Comparison of ENCODE assay signal across 10 cellular contexts in the genomic region with DNA sequence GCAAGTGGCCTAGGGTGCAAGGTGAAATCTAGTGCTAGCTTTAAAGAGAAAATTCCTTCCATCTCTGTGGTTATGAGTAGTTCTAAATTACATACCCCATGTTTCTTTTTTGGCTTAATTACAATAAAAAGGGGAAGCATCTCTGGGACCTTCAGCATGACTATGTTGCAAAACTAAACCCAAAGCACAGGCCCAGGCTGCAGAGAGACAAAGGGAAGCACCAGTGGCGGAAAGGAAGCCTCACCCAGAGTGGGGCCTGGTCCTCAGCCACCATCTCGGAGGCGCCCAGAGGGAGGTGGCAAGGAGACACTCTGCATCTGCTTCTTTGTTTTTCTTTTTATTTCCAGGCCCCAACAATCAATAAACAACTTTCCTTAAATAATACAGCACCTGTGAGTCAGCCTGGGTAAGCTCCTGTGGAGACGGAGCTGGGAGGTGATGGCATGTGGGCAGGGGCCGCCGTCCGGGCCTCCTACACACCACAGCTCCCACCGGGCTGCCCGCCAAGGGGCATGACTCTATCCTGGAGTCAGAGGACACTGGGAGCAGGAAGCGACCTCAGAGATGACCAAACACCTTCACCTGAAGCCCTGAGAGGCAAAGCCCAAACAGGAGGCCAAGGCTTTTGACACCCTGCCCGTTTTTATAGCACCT. TPM values are rescaled to one million over a fixed set of nuclear protein-coding genes. Genes with fewer than 3 reads are reported as not detected.
A peak's percentile ranks its signal among the peaks of the same experiment; 100 is the strongest.
DNase-seq lines count a peak whose midpoint lies in the region; ATAC-seq and TF ChIP-seq lines count a peak whose summit lies in the region.
"Had no signal": no experiment of that assay in that cellular context is flagged by ENCODE, and none has a peak within 500 bp of the region (broad histone marks: within the 10 kb centered on the region; RNA-seq: fewer than 3 reads in every experiment).

No MANE protein-coding gene starts in this region.

- POLR2A ChIA-PET in activated CD4-positive, alpha-beta T cell treated with anti-CD3 and anti-CD28 coated beads, Interleukin-2, amount 10 ng/mL, durations not matched to agents 7 days and 5 days (lab: Charles Lee) = no interaction called here

- H3K4me1 Mint-ChIP-seq in activated CD4-positive, alpha-beta T cell treated with anti-CD3 and anti-CD28 coated beads, Interleukin-2, amount 10 ng/mL, durations not matched to agents 7 days and 5 days = peaks cover 84% of the 10 kb centered on the region

- H3K9me3 ChIP-seq in right cardiac atrium (ENCODE audit: control insufficient read depth, low read length) (no peaks in the 10 kb centered on the region), transverse colon (no peaks in the 10 kb centered on the region)

- H3K27ac ChIP-seq in right cardiac atrium (ENCODE audit: low read length) (peak overlapping the region; percentile 28), transverse colon (peak overlapping the region; percentile 21 to 55 (median 34))

- TF ChIP-seq CTCF in transverse colon (IDR thresholded peaks at IDR 0.05) = no peak

- DNase-seq in activated CD4-positive, alpha-beta T cell treated with anti-CD3 and anti-CD28 coated beads, Interleukin-2, amount 10 ng/mL, durations not matched to agents 7 days and 5 days = no peak
- DNase-seq in activated CD4-positive, alpha-beta T cell treated with anti-CD3 and anti-CD28 coated beads, Interleukin-2, amount 50 U/mL, for 48 hours = no peak
- DNase-seq in UCSD-AML1 (lab: John Stamatoyannopoulos, UW; ENCODE audit: unreplicated experiment) (peak; percentile 46), right cardiac atrium (peak in 2 of 3 donors; percentile 68 to 74), transverse colon (no peak)
- DNase-seq: stimulated activated CD4-positive, alpha-beta T cell treated with anti-CD3 and anti-CD28 coated beads, Interleukin-4, amount 100 ng/mL, for 24 hours had no signal

- TF ChIP-seq POLR2A in transverse colon (IDR thresholded peaks at IDR 0.05) = no peak

- no peaks in the 10 kb centered on the region for H3K27me3 Mint-ChIP-seq in activated CD4-positive, alpha-beta T cell treated with anti-CD3 and anti-CD28 coated beads, Interleukin-2, amount 10 ng/mL, durations not matched to agents 7 days and 5 days

- peaks cover 15% of the 10 kb centered on the region for H3K9me3 Mint-ChIP-seq in activated CD4-positive, alpha-beta T cell treated with anti-CD3 and anti-CD28 coated beads, Interleukin-2, amount 10 ng/mL, durations not matched to agents 7 days and 5 days

- H3K27me3 ChIP-seq in right cardiac atrium (ENCODE audit: control insufficient read depth, insufficient read depth) = no peaks in the 10 kb centered on the region
- H3K27me3 ChIP-seq in transverse colon = no peaks in the 10 kb centered on the region

- TF ChIP-seq EP300 in transverse colon (IDR thresholded peaks at IDR 0.05; ENCODE audit: low read depth) = no peak

- CTCF ChIA-PET in activated CD4-positive, alpha-beta T cell treated with anti-CD3 and anti-CD28 coated beads, Interleukin-2, amount 10 ng/mL, durations not matched to agents 7 days and 5 days (lab: Charles Lee) = interaction anchor here (0.7 to 1.7 kb wide), 5 partner anchors 12 to 40 kb away, joined by 3 to 5 read pairs (median 4); no protein-coding TSS in a partner anchor

- in situ Hi-C loops in transverse colon (cut with MboI; ENCODE audit: low pct_ligation_motif_present in 1 of 4, low pct_unique_long_range_greater_than_20kb in 1 of 4, low sequenced_read_pairs in 3 of 4) = no loop called here

- ATAC-seq in right cardiac atrium = peak; percentile 44 to 66
- no peak for ATAC-seq in HG03442 (IDR thresholded peaks at IDR 0.05; ENCODE audit: unreplicated experiment)
- no peak for ATAC-seq in HG02678 (IDR thresholded peaks at IDR 0.05; ENCODE audit: unreplicated experiment)
- no peak for ATAC-seq in HG03097 (IDR thresholded peaks at IDR 0.05; ENCODE audit: low FRiP score, unreplicated experiment)
- ATAC-seq: esophagus mucosa had no signal

- peaks cover 70% of the 10 kb centered on the region for H3K36me3 Mint-ChIP-seq in activated CD4-positive, alpha-beta T cell treated with anti-CD3 and anti-CD28 coated beads, Interleukin-2, amount 10 ng/mL, durations not matched to agents 7 days and 5 days (ENCODE audit: low read depth)

- 59% methylated on average over 11 of the region's 11 CpGs for WGBS in right cardiac atrium
- WGBS in transverse colon (ENCODE audit: low coverage in 1 of 2), 2 donors = 67 to 76% methylated on average over 2 to 11 of the region's 11 CpGs

- intact Hi-C loops in right cardiac atrium (cut with DNase I) (no loop called here), transverse colon (cut with DNase I; ENCODE audit: low total_unique reads) (no loop called here)

- H3K27ac Mint-ChIP-seq in activated CD4-positive, alpha-beta T cell treated with anti-CD3 and anti-CD28 coated beads, Interleukin-2, amount 10 ng/mL, durations not matched to agents 7 days and 5 days = peak overlapping the region; percentile 79

- H3K4me3 ChIP-seq in right cardiac atrium (ENCODE audit: low read length) = no peak overlapping the region
- H3K4me3 ChIP-seq in transverse colon = no peak overlapping the region

- no peaks in the 10 kb centered on the region for H3K36me3 ChIP-seq in transverse colon

- peaks cover 3% of the 10 kb centered on the region for H3K4me1 ChIP-seq in right cardiac atrium (ENCODE audit: control insufficient read depth, insufficient read depth, low read length)
- peaks cover 0 to 58% (median 16%) of the 10 kb centered on the region in 4 donors for H3K4me1 ChIP-seq in transverse colon

- peak overlapping the region; percentile 18 for H3K4me3 Mint-ChIP-seq in activated CD4-positive, alpha-beta T cell treated with anti-CD3 and anti-CD28 coated beads, Interleukin-2, amount 10 ng/mL, durations not matched to agents 7 days and 5 days

RNA-seq across cellular contexts. Expression of a gene that starts 21.7 kb away (rescaled TPM):
- total RNA-seq in activated CD4-positive, alpha-beta T cell treated with anti-CD3 and anti-CD28 coated beads, Interleukin-2, amount 10 ng/mL, durations not matched to agents 7 days and 5 days = 10 to 100 TPM; 61.1 to 64.0 TPM
- total RNA-seq in right cardiac atrium = 10 to 100 TPM in 2 of 4 donors, 1 to 10 TPM in 2; 9.6 to 15.4 (median 11.1) TPM
- 9.6 TPM for polyA plus RNA-seq in right cardiac atrium
- 10 to 100 TPM; 14.3 to 57.6 (median 23.7) TPM for total RNA-seq in transverse colon

Comparison
In these comparisons a context has a peak if more than half of its experiments do, and no peak if none do; other contexts are left out.
1. DNase-seq: peak in UCSD-AML1 (single experiment) and right cardiac atrium (2 of 3); none in activated CD4-positive, alpha-beta T cell treated with anti-CD3 and anti-CD28 coated beads, Interleukin-2, amount 10 ng/mL, durations not matched to agents 7 days and 5 days (single experiment), activated CD4-positive, alpha-beta T cell treated with anti-CD3 and anti-CD28 coated beads, Interleukin-2, amount 50 U/mL, for 48 hours (0 of 2) and transverse colon (single experiment).
2. ATAC-seq: peak in right cardiac atrium (2 of 2); none in HG03442 (single experiment), HG02678 (single experiment) and HG03097 (single experiment).